27 cellular contexts compared by ENCODE assay signal in genomic region chr3:41912280-41912679, GRCh38. TPM values are rescaled to one million over a fixed set of nuclear protein-coding genes. Genes with fewer than 3 reads are reported as not detected.
DNase-seq lines count a peak whose midpoint lies in the region; ATAC-seq, FAIRE-seq and TF ChIP-seq lines count a peak whose summit lies in the region.
"Had no signal": no experiment of that assay in that cellular context is flagged by ENCODE, and none has a peak within 500 bp of the region (broad histone marks: within the 10 kb centered on the region; RNA-seq: fewer than 3 reads in every experiment).

No MANE protein-coding gene starts in this region.

- H3K4me3 Mint-ChIP-seq in activated naive CD8-positive, alpha-beta T cell treated with anti-CD3 and anti-CD28 coated beads, Interleukin-2, amount 10 ng/mL, durations not matched to agents 7 days and 5 days: no peak overlapping the region
- no peak overlapping the region for H3K4me3 Mint-ChIP-seq in activated naive CD8-positive, alpha-beta T cell treated with anti-CD3 and anti-CD28 coated beads for 36 hours
- H3K4me3 Mint-ChIP-seq in memory B cell: no peak overlapping the region
- H3K4me3 Mint-ChIP-seq: CD14-positive monocyte; CD4-positive, alpha-beta memory T cell; CD4-positive, CD25-positive, alpha-beta regulatory T cell; CD8-positive, alpha-beta memory T cell had no signal

- no peak for TF ChIP-seq CTCF in K562 (IDR thresholded peaks at IDR 0.05 in 2 of 3, conservative IDR thresholded peaks at IDR 0.05 in 1 of 3; ENCODE audit: insufficient read depth in 2 of 3, low read depth in 1 of 3, low read length in 3 of 3)

- ATAC-seq in activated naive CD8-positive, alpha-beta T cell treated with anti-CD3 and anti-CD28 coated beads, Interleukin-2, amount 10 ng/mL, durations not matched to agents 7 days and 5 days (ENCODE audit: low read depth): no peak
- ATAC-seq in K562 (no peak), memory B cell (ENCODE audit: low read depth) (no peak), HG02763 (IDR thresholded peaks at IDR 0.05; ENCODE audit: unreplicated experiment) (no peak), HG02852 (IDR thresholded peaks at IDR 0.05; ENCODE audit: unreplicated experiment) (no peak)
- ATAC-seq: GM12878 had no signal

- H2AFZ ChIP-seq in K562 (ENCODE audit: low read depth, low read length): no peak overlapping the region

- POLR2A ChIA-PET in activated naive CD8-positive, alpha-beta T cell treated with anti-CD3 and anti-CD28 coated beads, Interleukin-2, amount 10 ng/mL, durations not matched to agents 7 days and 5 days (lab: Charles Lee): no interaction called here
- POLR2A ChIA-PET in K562 (lab: Yijun Ruan, JAX): no interaction called here

- H3K27ac ChIP-seq in K562 (ENCODE audit: extremely low read depth, low read depth, low read length): no peak overlapping the region
- H3K27ac ChIP-seq: BLaER1 had no signal

- peaks cover 2% of the 10 kb centered on the region for H3K4me1 Mint-ChIP-seq in activated naive CD8-positive, alpha-beta T cell treated with anti-CD3 and anti-CD28 coated beads, Interleukin-2, amount 10 ng/mL, durations not matched to agents 7 days and 5 days
- peaks cover 4% of the 10 kb centered on the region for H3K4me1 Mint-ChIP-seq in activated naive CD8-positive, alpha-beta T cell treated with anti-CD3 and anti-CD28 coated beads for 36 hours
- no peaks in the 10 kb centered on the region for H3K4me1 Mint-ChIP-seq in memory B cell
- H3K4me1 Mint-ChIP-seq: CD14-positive monocyte; CD8-positive, alpha-beta memory T cell had no signal

- H3K9me3 Mint-ChIP-seq in activated naive CD8-positive, alpha-beta T cell treated with anti-CD3 and anti-CD28 coated beads, Interleukin-2, amount 10 ng/mL, durations not matched to agents 7 days and 5 days: no peaks in the 10 kb centered on the region
- H3K9me3 Mint-ChIP-seq in activated naive CD8-positive, alpha-beta T cell treated with anti-CD3 and anti-CD28 coated beads for 36 hours: no peaks in the 10 kb centered on the region
- no peaks in the 10 kb centered on the region for H3K9me3 Mint-ChIP-seq in memory B cell
- H3K9me3 Mint-ChIP-seq: CD4-positive, alpha-beta memory T cell; CD4-positive, CD25-positive, alpha-beta regulatory T cell; CD8-positive, alpha-beta memory T cell had no signal

- no peaks in the 10 kb centered on the region for H3K36me3 ChIP-seq in K562 (ENCODE audit: control insufficient read depth, insufficient read depth, low read length)
- H3K36me3 ChIP-seq: BE2C had no signal

- peaks cover 0 to 4% of the 10 kb centered on the region in 2 experiments; a peak in 1 of 5 replicates for H3K27me3 ChIP-seq in K562 (ENCODE audit: control insufficient read depth in 2 of 2, insufficient read depth in 2 of 2, low read length in 2 of 2)
- H3K27me3 ChIP-seq: BE2C, BLaER1 had no signal

- intact Hi-C loops in K562 (cut with micrococcal nuclease): no loop called here

- H3K9ac ChIP-seq in K562 (ENCODE audit: insufficient read depth in 1 of 2, low read depth in 2 of 2, low read length in 2 of 2): no peak overlapping the region
- H3K9ac ChIP-seq: BLaER1 had no signal

- TF ChIP-seq EP300 in K562 (IDR thresholded peaks at IDR 0.05; ENCODE audit: low read length): no peak

- in situ Hi-C loops in K562 (cut with MboI): loop anchor here (25.0 kb wide), 1 partner anchor 175 kb away; the partner anchor contains the start of gene TRAK1

- H3K4me3 ChIP-seq in K562: no peak overlapping the region
- H3K4me3 ChIP-seq: BLaER1, GM12878 had no signal

- H3K4me2 ChIP-seq in K562 (ENCODE audit: insufficient read depth, low read length): no peak overlapping the region
- H3K4me2 ChIP-seq: BLaER1 had no signal

- BruUV-seq in K562 (replicated peaks; lab: Mats Ljungman, UMichigan): no TSS peak

- DNase-seq in activated naive CD8-positive, alpha-beta T cell treated with anti-CD3 and anti-CD28 coated beads, Interleukin-2, amount 10 ng/mL, durations not matched to agents 7 days and 5 days: no peak
- DNase-seq in activated naive CD8-positive, alpha-beta T cell treated with anti-CD3 and anti-CD28 coated beads for 36 hours: no peak
- DNase-seq in K562 (ENCODE audit: extremely low read depth in 1 of 4, low spot score in 3 of 4) (no peak), memory B cell (ENCODE audit: low spot score in 2 of 2) (no peak)
- DNase-seq: 8988T; ACHN; BE2C; C1 segment of cervical spinal cord; CD4-positive, alpha-beta memory T cell; CD4-positive, CD25-positive, alpha-beta regulatory T cell; CD8-positive, alpha-beta memory T cell; COR-L47; DMS 273 treated with DMSO at 0.1 percent for 48 hours; DMS153; DMS53; DMS79; DND-41; EL; GDM1 had no signal

- TF ChIP-seq POLR2A in K562 (conservative IDR thresholded peaks at IDR 0.05): no peak

- no CpG with 5 or more reads among the region's 1 CpG for WGBS in K562 (ENCODE audit: insufficient coverage, low coverage, missing lambda C conversion rate)

- H3K9me3 ChIP-seq in K562 (replicated peaks; ENCODE audit: control insufficient read depth, insufficient read depth, low read depth, low read length): no peaks in the 10 kb centered on the region
- H3K9me3 ChIP-seq: BE2C, BLaER1 had no signal

- no peak for FAIRE-seq in K562 (lab: Jason Lieb, UNC)
- FAIRE-seq: A204.1, GM12878, GM12892, GM18507 had no signal

- no peaks in the 10 kb centered on the region for H3K27me3 Mint-ChIP-seq in activated naive CD8-positive, alpha-beta T cell treated with anti-CD3 and anti-CD28 coated beads, Interleukin-2, amount 10 ng/mL, durations not matched to agents 7 days and 5 days
- no peaks in the 10 kb centered on the region for H3K27me3 Mint-ChIP-seq in activated naive CD8-positive, alpha-beta T cell treated with anti-CD3 and anti-CD28 coated beads for 36 hours
- H3K27me3 Mint-ChIP-seq in memory B cell: no peaks in the 10 kb centered on the region
- H3K27me3 Mint-ChIP-seq: CD4-positive, alpha-beta memory T cell; CD4-positive, CD25-positive, alpha-beta regulatory T cell; CD8-positive, alpha-beta memory T cell had no signal

- CTCF ChIA-PET in K562 (lab: Yijun Ruan, JAX; ENCODE audit: low intra/inter-chr PET ratio): interaction anchor here (0.7 kb wide), 1 partner anchor 960 kb away, joined by 7 read pairs; no protein-coding TSS in a partner anchor

- H4K20me1 ChIP-seq in K562 (replicated peaks; ENCODE audit: control insufficient read depth, insufficient read depth, low read length): no peaks in the 10 kb centered on the region
- H4K20me1 ChIP-seq: BLaER1 had no signal

- peaks cover 2% of the 10 kb centered on the region for H3K36me3 Mint-ChIP-seq in activated naive CD8-positive, alpha-beta T cell treated with anti-CD3 and anti-CD28 coated beads, Interleukin-2, amount 10 ng/mL, durations not matched to agents 7 days and 5 days
- H3K36me3 Mint-ChIP-seq in activated naive CD8-positive, alpha-beta T cell treated with anti-CD3 and anti-CD28 coated beads for 36 hours: no peaks in the 10 kb centered on the region
- H3K36me3 Mint-ChIP-seq in memory B cell: peaks cover 13% of the 10 kb centered on the region

- TF ChIP-seq RAD21 in K562 (CRISPR knock-in tag; conservative IDR thresholded peaks at IDR 0.05 in 1 of 2, IDR thresholded peaks at IDR 0.05 in 1 of 2): no peak

- no peaks in the 10 kb centered on the region for H3K9me1 ChIP-seq in K562 (ENCODE audit: control insufficient read depth, insufficient read depth, low read length)

- no peaks in the 10 kb centered on the region for H3K79me2 ChIP-seq in K562 (ENCODE audit: control insufficient read depth, insufficient read depth, low read length)

- no peaks in the 10 kb centered on the region for H3K4me1 ChIP-seq in K562 (replicated peaks in 1 of 2; ENCODE audit: control insufficient read depth in 2 of 2, insufficient read depth in 2 of 2, low read length in 2 of 2)
- H3K4me1 ChIP-seq: BE2C, BLaER1 had no signal

- peak overlapping the region; percentile 41 for H3K27ac Mint-ChIP-seq in activated naive CD8-positive, alpha-beta T cell treated with anti-CD3 and anti-CD28 coated beads, Interleukin-2, amount 10 ng/mL, durations not matched to agents 7 days and 5 days
- no peak overlapping the region for H3K27ac Mint-ChIP-seq in activated naive CD8-positive, alpha-beta T cell treated with anti-CD3 and anti-CD28 coated beads for 36 hours
- H3K27ac Mint-ChIP-seq in memory B cell: peak overlapping the region; percentile 80
- H3K27ac Mint-ChIP-seq: CD14-positive monocyte; CD8-positive, alpha-beta memory T cell had no signal

TF ChIP-seq in K562, 482 proteins besides CTCF, POLR2A, EP300 and RAD21 (continues in another document):
- no peak for TF ChIP-seq MYC (IDR thresholded peaks at IDR 0.05; ENCODE audit: low read depth, low read length)
- no peak for TF ChIP-seq MYC (CRISPR knock-in tag; IDR thresholded peaks at IDR 0.05; ENCODE audit: borderline replicate concordance, low read depth)
- TF ChIP-seq HDAC6 (IDR thresholded peaks at IDR 0.05; ENCODE audit: low read depth, low read length): no peak
- TF ChIP-seq MTA1 (IDR thresholded peaks at IDR 0.05; ENCODE audit: borderline replicate concordance): no peak
- TF ChIP-seq TOE1 (IDR thresholded peaks at IDR 0.05; ENCODE audit: borderline replicate concordance): 0 out of 2 replicates have a peak, but pooled peaks have one; percentile 23
- TF ChIP-seq TOE1 (CRISPR knock-in tag; IDR thresholded peaks at IDR 0.05; ENCODE audit: borderline replicate concordance, low read depth): no peak
- TF ChIP-seq HMG20A (CRISPR knock-in tag; conservative IDR thresholded peaks at IDR 0.05): no peak

RNA-seq across cellular contexts. Expression of gene ULK4, which starts 49.6 kb away (rescaled TPM):
- total RNA-seq in activated naive CD8-positive, alpha-beta T cell treated with anti-CD3 and anti-CD28 coated beads, Interleukin-2, amount 10 ng/mL, durations not matched to agents 7 days and 5 days: 10 to 100 TPM; 18.6 to 19.0 TPM
- 10 to 100 TPM in 1 of 2 experiments, 1 to 10 TPM in 1; 9.8 to 10.3 TPM for total RNA-seq in activated naive CD8-positive, alpha-beta T cell treated with anti-CD3 and anti-CD28 coated beads for 36 hours
- 5.5 and 12.7 TPM in 2 replicates for total RNA-seq in K562 (2011; cell fraction: chromatin; rRNA removed; ENCODE audit: low replicate concordance)
- 3.6 and 3.8 TPM in 2 replicates for total RNA-seq in K562 (2011; cell fraction: nucleolus; rRNA removed)
- 5.5 and 6.0 TPM in 2 replicates for total RNA-seq in K562 (2011; cell fraction: nucleoplasm; rRNA removed)
- total RNA-seq in K562 (2014; rRNA removed) (2.9 and 5.7 TPM in 2 replicates), K562 (2014; rRNA removed; fragmentation: Illumina TruSeq; extraction: Trizol) (5.2 and 5.9 TPM in 2 replicates), K562 (2015; rRNA removed; fragmentation: Illumina TruSeq; extraction: Trizol) (4.6 and 4.8 TPM in 2 replicates), K562 (2021) (3.1 and 3.3 TPM in 2 replicates)
- polyA plus RNA-seq in K562 (2011; rRNA removed) (2.1 and 3.2 TPM in 2 replicates), K562 (2014; fragmentation: Illumina TruSeq; extraction: Trizol) (3.0 and 3.7 TPM in 2 replicates), K562 (2014; fragmentation: Nextera tagmentation; extraction: Ambion mirVana) (1 to 10 TPM; 3.4 to 5.4 TPM), K562 (2014; rRNA removed) (2.9 and 3.5 TPM in 2 replicates)
- 0.95 and 0.99 TPM in 2 replicates for polyA plus RNA-seq in K562 (2011; cell fraction: cytosol; rRNA removed)
- 2.9 and 3.5 TPM in 2 replicates for polyA plus RNA-seq in K562 (2011; cell fraction: nucleus; rRNA removed)
- polyA plus RNA-seq in K562 (2012): 1.4 and 3.2 TPM in 2 replicates
- 3.1 and 5.1 TPM in 2 replicates for polyA minus RNA-seq in K562 (2011; rRNA and poly(A)+ RNA removed)
- polyA minus RNA-seq in K562 (2011; cell fraction: cytosol; rRNA and poly(A)+ RNA removed): 2.3 TPM in 1 of 2 replicates, not detected in the other
- polyA minus RNA-seq in K562 (2011; cell fraction: nucleus; rRNA and poly(A)+ RNA removed): 6.5 and 6.6 TPM in 2 replicates
